ENCODE assay signal across 1 cellular context in the genomic region with DNA sequence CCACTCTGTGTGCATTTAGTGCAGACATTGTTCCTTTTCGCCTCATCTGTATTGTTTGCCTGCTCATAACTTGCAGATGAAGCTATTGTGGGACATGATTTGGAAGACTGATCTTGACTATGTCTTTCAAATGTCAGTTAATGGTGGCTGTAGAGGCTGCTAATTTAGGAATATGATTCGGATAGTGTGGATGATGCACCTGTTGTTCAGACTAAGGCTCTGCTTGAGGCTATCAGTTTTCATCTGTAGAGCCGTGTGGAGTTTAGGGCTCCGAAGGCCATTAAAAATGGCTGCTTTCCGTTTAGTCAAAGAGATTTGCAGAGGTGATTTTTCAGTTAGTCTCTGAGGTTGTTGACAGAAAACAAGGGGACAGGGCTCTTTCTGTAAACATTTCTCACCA.
TF ChIP-seq lines count a peak whose summit lies in the region.

No MANE protein-coding gene starts in this region.

TF ChIP-seq in SK-N-SH treated with all-trans-retinoic acid at 6 μM for 48 hours, 23 proteins besides CTCF, POLR2A, EP300 and RAD21 (continued from another document):
- TF ChIP-seq ZFP30 (CRISPR knock-in tag; IDR thresholded peaks at IDR 0.05) (no peak), RARB (CRISPR knock-in tag; IDR thresholded peaks at IDR 0.05) (no peak)
- TF ChIP-seq, protein P1, sequence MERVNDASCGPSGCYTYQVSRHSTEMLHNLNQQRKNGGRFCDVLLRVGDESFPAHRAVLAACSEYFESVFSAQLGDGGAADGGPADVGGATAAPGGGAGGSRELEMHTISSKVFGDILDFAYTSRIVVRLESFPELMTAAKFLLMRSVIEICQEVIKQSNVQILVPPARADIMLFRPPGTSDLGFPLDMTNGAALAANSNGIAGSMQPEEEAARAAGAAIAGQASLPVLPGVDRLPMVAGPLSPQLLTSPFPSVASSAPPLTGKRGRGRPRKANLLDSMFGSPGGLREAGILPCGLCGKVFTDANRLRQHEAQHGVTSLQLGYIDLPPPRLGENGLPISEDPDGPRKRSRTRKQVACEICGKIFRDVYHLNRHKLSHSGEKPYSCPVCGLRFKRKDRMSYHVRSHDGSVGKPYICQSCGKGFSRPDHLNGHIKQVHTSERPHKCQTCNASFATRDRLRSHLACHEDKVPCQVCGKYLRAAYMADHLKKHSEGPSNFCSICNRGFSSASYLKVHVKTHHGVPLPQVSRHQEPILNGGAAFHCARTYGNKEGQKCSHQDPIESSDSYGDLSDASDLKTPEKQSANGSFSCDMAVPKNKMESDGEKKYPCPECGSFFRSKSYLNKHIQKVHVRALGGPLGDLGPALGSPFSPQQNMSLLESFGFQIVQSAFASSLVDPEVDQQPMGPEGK (CRISPR knock-in tag; IDR thresholded peaks at IDR 0.05; ENCODE audit: borderline replicate concordance): no peak
